In genomic region chr16:86505185-86505898, GRCh38 we compare ENCODE assay signal across 14 cellular contexts. TPM values are rescaled to one million over a fixed set of nuclear protein-coding genes. Genes with fewer than 3 reads are reported as not detected.
A peak's percentile ranks its signal among the peaks of the same experiment; 100 is the strongest.
DNase-seq lines count a peak whose midpoint lies in the region; ATAC-seq and TF ChIP-seq lines count a peak whose summit lies in the region.
"Had no signal": no experiment of that assay in that cellular context is flagged by ENCODE, and none has a peak within 500 bp of the region (broad histone marks: within the 10 kb centered on the region; RNA-seq: fewer than 3 reads in every experiment).

No MANE protein-coding gene starts in this region.

- H3K9me3 ChIP-seq in right cardiac atrium (ENCODE audit: control insufficient read depth, low read length) (no peaks in the 10 kb centered on the region), muscle layer of duodenum (ENCODE audit: control insufficient read depth in 1 of 2, low read length in 2 of 2) (no peaks in the 10 kb centered on the region), Karpas-422 (ENCODE audit: low read length) (no peaks in the 10 kb centered on the region)

- peaks cover 99% of the 10 kb centered on the region for H3K27me3 Mint-ChIP-seq in brain

- no peak overlapping the region for H3K9ac ChIP-seq in Karpas-422 (ENCODE audit: low read length)

- H3K27me3 ChIP-seq in right cardiac atrium (ENCODE audit: control insufficient read depth, insufficient read depth): no peaks in the 10 kb centered on the region
- peaks cover 56% of the 10 kb centered on the region for H3K27me3 ChIP-seq in muscle layer of duodenum (ENCODE audit: low read depth, low read length)
- no peaks in the 10 kb centered on the region for H3K27me3 ChIP-seq in Karpas-422 (ENCODE audit: low read length)

- TF ChIP-seq CTCF in brain (conservative IDR thresholded peaks at IDR 0.05): no peak

- no peaks in the 10 kb centered on the region for H3K79me2 ChIP-seq in Karpas-422 (ENCODE audit: low read length)

- no peak overlapping the region for H3K4me2 ChIP-seq in Karpas-422 (ENCODE audit: low read depth, low read length, poor library complexity, severe bottlenecking)

- no peak for DNase-seq in right cardiac atrium
- DNase-seq in Right ventricle myocardium superior: no peak
- DNase-seq in Karpas-422: no peak
- no peak for DNase-seq in foreskin melanocyte
- no peak for DNase-seq in GM03348 (ENCODE audit: low spot score)
- DNase-seq in NCI-H2171 (lab: John Stamatoyannopoulos, UW): no peak
- DNase-seq: activated CD4-positive, alpha-beta T cell treated with anti-CD3 and anti-CD28 coated beads for 48 hours; amniotic stem cell; islet precursor cell; NCI-H2029 treated with DMSO at 0.1 percent for 48 hours had no signal

- no peaks in the 10 kb centered on the region for H3K36me3 Mint-ChIP-seq in brain

- H3K9me3 Mint-ChIP-seq in brain: peaks cover 0 to 4% (median 0%) of the 10 kb centered on the region in 5 experiments

- no peaks in the 10 kb centered on the region for H4K20me1 ChIP-seq in Karpas-422 (ENCODE audit: insufficient read depth, low read depth, low read length)

- H3K4me1 Mint-ChIP-seq in brain: peaks cover 24% of the 10 kb centered on the region

- H2AFZ ChIP-seq in Karpas-422 (ENCODE audit: low read length): no peak overlapping the region

- WGBS in right cardiac atrium: 1% methylated on average over 67 of the region's 67 CpGs

- H3K36me3 ChIP-seq in muscle layer of duodenum (ENCODE audit: control insufficient read depth in 1 of 2, insufficient read depth in 2 of 2, low read length in 2 of 2): no peaks in the 10 kb centered on the region
- H3K36me3 ChIP-seq in Karpas-422 (ENCODE audit: insufficient read depth, low read length): no peaks in the 10 kb centered on the region

- H3K27ac Mint-ChIP-seq in brain: no peak overlapping the region

- no peak overlapping the region for H3K27ac ChIP-seq in right cardiac atrium (ENCODE audit: low read length)
- peak overlapping the region; percentile 88 for H3K27ac ChIP-seq in muscle layer of duodenum (ENCODE audit: low read length)
- H3K27ac ChIP-seq in Karpas-422 (ENCODE audit: low read length): no peak overlapping the region
- H3K27ac ChIP-seq: RWPE1 had no signal

- ATAC-seq in right cardiac atrium (no peak), Right ventricle myocardium superior (ENCODE audit: poor library complexity) (no peak)

- peak overlapping the region; percentile 35 for H3K4me3 ChIP-seq in right cardiac atrium (ENCODE audit: low read length)
- peak overlapping the region; percentile 64 to 70 for H3K4me3 ChIP-seq in muscle layer of duodenum (ENCODE audit: low read depth in 1 of 2, low read length in 2 of 2)
- no peak overlapping the region for H3K4me3 ChIP-seq in Karpas-422 (ENCODE audit: low read length)

- intact Hi-C loops in right cardiac atrium (cut with DNase I): no loop called here
- intact Hi-C loops in Right ventricle myocardium superior (cut with DNase I): no loop called here

- peak overlapping the region in 4 of 5 experiments; percentile 63 to 75 (median 71) for H3K4me3 Mint-ChIP-seq in brain

- no peaks in the 10 kb centered on the region for H3K4me1 ChIP-seq in right cardiac atrium (ENCODE audit: control insufficient read depth, insufficient read depth, low read length)
- peaks cover 0 to 6% of the 10 kb centered on the region in 2 donors for H3K4me1 ChIP-seq in muscle layer of duodenum (ENCODE audit: control insufficient read depth in 1 of 2, insufficient read depth in 2 of 2, low read length in 2 of 2)
- H3K4me1 ChIP-seq in Karpas-422 (ENCODE audit: low read length): no peaks in the 10 kb centered on the region

- H3K9me2 ChIP-seq in Karpas-422 (replicated peaks; ENCODE audit: insufficient read depth, low read length): no peaks in the 10 kb centered on the region

RNA-seq across cellular contexts. Expression of gene FOXF1, which starts 5.0 kb away (rescaled TPM):
- total RNA-seq in right cardiac atrium (under 1 TPM; 0.14 to 0.71 (median 0.28) TPM), Right ventricle myocardium superior (0.11 TPM)
- polyA plus RNA-seq in right cardiac atrium (0.84 TPM), brain (ENCODE audit: insufficient read depth, low read depth, low replicate concordance) (1.4 TPM)
- total RNA-seq in Karpas-422 (2014; rRNA removed; shearing (Covaris generic); ENCODE audit: low replicate concordance): not detected in 2 replicates
- polyA plus RNA-seq: CD14-positive monocyte had no signal

RNA-seq across cellular contexts. Expression of gene MTHFSD, which starts 49.7 kb away (rescaled TPM):
- total RNA-seq in right cardiac atrium: 10 to 100 TPM in 3 of 4 donors, 1 to 10 TPM in 1; 9.0 to 14.7 (median 12.5) TPM
- 8.8 TPM for polyA plus RNA-seq in right cardiac atrium
- total RNA-seq in Right ventricle myocardium superior: 9.6 TPM
- polyA plus RNA-seq in brain (ENCODE audit: insufficient read depth, low read depth, low replicate concordance): 20.8 TPM
- total RNA-seq in Karpas-422 (2014; rRNA removed; shearing (Covaris generic); ENCODE audit: low replicate concordance): 18.8 and 21.8 TPM in 2 replicates
